ENCODE assay signal across 15 cellular contexts in the genomic region with DNA sequence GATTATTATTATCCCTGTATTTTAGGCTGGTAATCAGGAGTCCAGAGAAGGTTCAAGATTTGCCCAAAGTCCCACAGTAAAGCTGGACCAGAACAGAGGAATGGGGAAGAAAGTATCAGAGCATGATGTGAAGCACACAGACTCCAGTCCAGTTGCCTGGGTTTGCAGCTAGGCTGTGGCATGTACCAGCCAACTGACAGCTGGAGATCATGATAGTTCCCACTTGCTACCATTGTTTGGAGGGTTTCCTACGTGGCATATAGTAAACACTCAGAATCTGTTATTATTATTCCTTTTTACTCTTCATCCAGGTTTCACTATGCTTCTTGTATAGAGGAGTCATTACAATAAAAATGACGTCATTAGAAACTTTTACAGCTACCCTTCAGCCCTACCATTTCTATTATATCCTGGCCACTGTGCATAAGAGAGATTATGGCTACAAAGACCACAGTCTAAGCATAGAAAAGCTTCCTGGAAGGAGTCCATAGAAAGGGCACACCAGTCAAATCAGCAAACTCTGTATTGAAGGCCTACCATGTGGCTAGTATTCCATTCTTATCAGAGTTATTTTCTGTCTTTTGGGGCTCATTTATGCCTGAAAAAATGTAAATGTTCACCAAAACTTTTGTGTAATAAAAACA.
A peak's percentile ranks its signal among the peaks of the same experiment; 100 is the strongest.
DNase-seq lines count a peak whose midpoint lies in the region; ATAC-seq and TF ChIP-seq lines count a peak whose summit lies in the region.
"Had no signal": no experiment of that assay in that cellular context is flagged by ENCODE, and none has a peak within 500 bp of the region (broad histone marks: within the 10 kb centered on the region; RNA-seq: fewer than 3 reads in every experiment).

No MANE protein-coding gene starts in this region.

- no peaks in the 10 kb centered on the region for H3K9me3 ChIP-seq in WERI-Rb-1 (ENCODE audit: severe bottlenecking)
- H3K9me3 ChIP-seq in neural progenitor cell (ENCODE audit: low read depth), result no peaks in the 10 kb centered on the region
- H3K9me3 ChIP-seq in mucosa of descending colon, result no peaks in the 10 kb centered on the region
- H3K9me3 ChIP-seq: BLaER1 treated with 17β-estradiol and CSF1 and Interleukin-3, amounts not matched to agents 10 nM and 100 nM had no signal

- H3K36me3 ChIP-seq in WERI-Rb-1 (no peaks in the 10 kb centered on the region), neural progenitor cell (no peaks in the 10 kb centered on the region), mucosa of descending colon (ENCODE audit: low read depth) (no peaks in the 10 kb centered on the region)
- H3K36me3 ChIP-seq: BLaER1 treated with 17β-estradiol and CSF1 and Interleukin-3, amounts not matched to agents 10 nM and 100 nM had no signal

- H3K27ac ChIP-seq in WERI-Rb-1 (peak overlapping the region; percentile 22), neural progenitor cell (peak overlapping the region; percentile 74)
- H3K27ac ChIP-seq: BLaER1 treated with 17β-estradiol and CSF1 and Interleukin-3, amounts not matched to agents 10 nM and 100 nM had no signal

- no peaks in the 10 kb centered on the region for H3K9me3 Mint-ChIP-seq in neural progenitor cell
- H3K9me3 Mint-ChIP-seq: CD8-positive, alpha-beta memory T cell had no signal

- no peak overlapping the region for H3K4me3 Mint-ChIP-seq in neural progenitor cell
- H3K4me3 Mint-ChIP-seq: CD8-positive, alpha-beta memory T cell had no signal

- DNase-seq in WERI-Rb-1, result no peak
- DNase-seq in neural progenitor cell (ENCODE audit: low spot score), result no peak
- no peak for DNase-seq in NCI-H2081 (lab: John Stamatoyannopoulos, UW)
- no peak for DNase-seq in mucosa of descending colon
- no peak for DNase-seq in RPMI8226
- DNase-seq: CD8-positive, alpha-beta memory T cell; DMS79; IMR-90; Karpas-422; MM.1S; NCI-H1105 treated with DMSO at 0.1 percent for 48 hours; NCI-H2107 had no signal

- no peaks in the 10 kb centered on the region for H3K36me3 Mint-ChIP-seq in neural progenitor cell

- no peak overlapping the region for H2AFZ ChIP-seq in neural progenitor cell (replicated peaks)

- intact Hi-C loops in mucosa of descending colon (cut with DNase I, micrococcal nuclease), result no loop called here

- no peak overlapping the region for H3K9ac ChIP-seq in neural progenitor cell
- H3K9ac ChIP-seq: BLaER1 treated with 17β-estradiol and CSF1 and Interleukin-3, amounts not matched to agents 10 nM and 100 nM had no signal

- H3K27me3 ChIP-seq in WERI-Rb-1 (ENCODE audit: insufficient read depth, low read depth, severe bottlenecking) (no peaks in the 10 kb centered on the region), neural progenitor cell (no peaks in the 10 kb centered on the region)
- H3K27me3 ChIP-seq: BLaER1 treated with 17β-estradiol and CSF1 and Interleukin-3, amounts not matched to agents 10 nM and 100 nM had no signal

- no peak overlapping the region for H3K27ac Mint-ChIP-seq in neural progenitor cell

- H3K4me1 ChIP-seq in neural progenitor cell, result peaks cover 12% of the 10 kb centered on the region
- H3K4me1 ChIP-seq in mucosa of descending colon (ENCODE audit: low read depth), result no peaks in the 10 kb centered on the region
- H3K4me1 ChIP-seq: BLaER1 treated with 17β-estradiol and CSF1 and Interleukin-3, amounts not matched to agents 10 nM and 100 nM had no signal

- H3K4me2 ChIP-seq in neural progenitor cell, result peak overlapping the region; percentile 46
- H3K4me2 ChIP-seq: BLaER1 treated with 17β-estradiol and CSF1 and Interleukin-3, amounts not matched to agents 10 nM and 100 nM had no signal

- peaks cover 22% of the 10 kb centered on the region for H3F3A ChIP-seq in neural progenitor cell (ENCODE audit: low read depth)

- ATAC-seq in GM19351 (IDR thresholded peaks at IDR 0.05; ENCODE audit: unreplicated experiment) (peak; percentile 67), HG02610 (IDR thresholded peaks at IDR 0.05; ENCODE audit: unreplicated experiment) (peak; percentile 40), mucosa of descending colon (no peak)

- H3K4me3 ChIP-seq in WERI-Rb-1 (ENCODE audit: low read depth, low read length) (no peak overlapping the region), neural progenitor cell (no peak overlapping the region), mucosa of descending colon (no peak overlapping the region)
- H3K4me3 ChIP-seq: BLaER1 treated with 17β-estradiol and CSF1 and Interleukin-3, amounts not matched to agents 10 nM and 100 nM had no signal

- no peaks in the 10 kb centered on the region for H4K20me1 ChIP-seq in neural progenitor cell (ENCODE audit: low read depth)
- H4K20me1 ChIP-seq: BLaER1 treated with 17β-estradiol and CSF1 and Interleukin-3, amounts not matched to agents 10 nM and 100 nM had no signal

- H3K4me1 Mint-ChIP-seq in neural progenitor cell, result peaks cover 11% of the 10 kb centered on the region

- TF ChIP-seq CTCF in WERI-Rb-1 (IDR thresholded peaks at IDR 0.05; ENCODE audit: low read depth, low read length) (no peak), neural progenitor cell (IDR thresholded peaks at IDR 0.05) (no peak), mucosa of descending colon (IDR thresholded peaks at IDR 0.05) (no peak)

- H3K27me3 Mint-ChIP-seq in neural progenitor cell (ENCODE audit: insufficient read depth, low read depth), result no peaks in the 10 kb centered on the region
- H3K27me3 Mint-ChIP-seq: CD8-positive, alpha-beta memory T cell had no signal

- H3K79me2 ChIP-seq in neural progenitor cell (ENCODE audit: low read depth), result no peaks in the 10 kb centered on the region
